1 cellular context compared by ENCODE assay signal in genomic region chr1:904271-904950, GRCh38.
TF ChIP-seq lines count a peak whose summit lies in the region.

No MANE protein-coding gene starts in this region.

TF ChIP-seq in GM12878, 131 proteins besides CTCF, POLR2A, EP300 and RAD21 (continued from another document and continues in another):
- TF ChIP-seq ZBTB33 (IDR thresholded peaks at IDR 0.05) (no peak), POLR2AphosphoS2 (IDR thresholded peaks at IDR 0.05; ENCODE audit: low read depth, low read length) (0 out of 2 replicates have a peak, but pooled peaks have one; percentile 20), IKZF2 (IDR thresholded peaks at IDR 0.05) (no peak), ZNF687 (IDR thresholded peaks at IDR 0.05) (peak; percentile 81), POU2F2 (IDR thresholded peaks at IDR 0.05; ENCODE audit: borderline replicate concordance, low read depth, low read length) (peak; percentile 47; the same call in 1 of the 3 replicates), KLF5 (IDR thresholded peaks at IDR 0.05; ENCODE audit: partially characterized antibody) (peak; percentile 35), STAT1 (conservative IDR thresholded peaks at IDR 0.05) (0 out of 2 replicates have a peak, but pooled peaks have one; percentile 81), CBX3 (IDR thresholded peaks at IDR 0.05; ENCODE audit: borderline replicate concordance, low read depth) (no peak), ETV6 (conservative IDR thresholded peaks at IDR 0.05 in 1 of 2, IDR thresholded peaks at IDR 0.05 in 1 of 2; ENCODE audit: borderline replicate concordance in 1 of 2, low read depth in 1 of 2) (no peak), CREM (IDR thresholded peaks at IDR 0.05; ENCODE audit: low read depth) (no peak), BCL11A (IDR thresholded peaks at IDR 0.05; ENCODE audit: low read depth, low read length) (no peak), ZNF384 (IDR thresholded peaks at IDR 0.05; ENCODE audit: borderline replicate concordance, low read depth, low read length) (no peak), SREBF1 (IDR thresholded peaks at IDR 0.05; ENCODE audit: low read length) (no peak), KDM1A (IDR thresholded peaks at IDR 0.05; ENCODE audit: borderline replicate concordance) (no peak), PKNOX1 (IDR thresholded peaks at IDR 0.05) (no peak), NFIC (IDR thresholded peaks at IDR 0.05; ENCODE audit: low read depth, low read length) (no peak), RBBP5 (conservative IDR thresholded peaks at IDR 0.05) (no peak), SP1 (IDR thresholded peaks at IDR 0.05; ENCODE audit: low read depth, low read length) (peak; percentile 9), PAX8 (IDR thresholded peaks at IDR 0.05) (no peak), SUPT20H (IDR thresholded peaks at IDR 0.05; ENCODE audit: borderline replicate concordance, control insufficient read depth, low read depth, low read length) (no peak), ZZZ3 (IDR thresholded peaks at IDR 0.05; ENCODE audit: control insufficient read depth, insufficient read length, low read depth) (no peak), PBX3 (IDR thresholded peaks at IDR 0.05; ENCODE audit: insufficient replicate concordance, low read depth, low read length) (no peak), KAT2A (conservative IDR thresholded peaks at IDR 0.05; ENCODE audit: control insufficient read depth, low read depth, low read length) (no peak), TBL1XR1 (IDR thresholded peaks at IDR 0.05; ENCODE audit: low read depth, low read length) (no peak), SMC3 (IDR thresholded peaks at IDR 0.05; ENCODE audit: borderline replicate concordance, low read length) (peak; percentile 47; the same call in 1 of the 2 replicates), NKRF (conservative IDR thresholded peaks at IDR 0.05) (peak; percentile 46; the same call in 1 of the 2 replicates), YY1 (IDR thresholded peaks at IDR 0.05; ENCODE audit: low read depth, low read length) (peak; percentile 81), MXI1 (IDR thresholded peaks at IDR 0.05; ENCODE audit: low read depth, low read length) (0 out of 2 replicates have a peak, but pooled peaks have one; percentile 27), NFXL1 (IDR thresholded peaks at IDR 0.05; ENCODE audit: borderline replicate concordance) (no peak), USF1 (IDR thresholded peaks at IDR 0.05; ENCODE audit: borderline replicate concordance, extremely low read length, insufficient read depth, low read depth, low read length) (no peak), SREBF2 (IDR thresholded peaks at IDR 0.05; ENCODE audit: low read length) (no peak), WRNIP1 (IDR thresholded peaks at IDR 0.05; ENCODE audit: borderline replicate concordance, low read depth, low read length) (no peak), BACH1 (IDR thresholded peaks at IDR 0.05; ENCODE audit: borderline replicate concordance) (peak; percentile 69; the same call in 1 of the 2 replicates), ZNF207 (IDR thresholded peaks at IDR 0.05; ENCODE audit: borderline replicate concordance) (no peak), MAX (IDR thresholded peaks at IDR 0.05; ENCODE audit: low read depth, low read length) (peak; percentile 73; the same call in 1 of the 2 replicates), SIN3A (IDR thresholded peaks at IDR 0.05; ENCODE audit: low read depth, low read length) (no peak), ATF7 (IDR thresholded peaks at IDR 0.05; ENCODE audit: low read depth) (no peak), CREB1 (IDR thresholded peaks at IDR 0.05; ENCODE audit: low read depth) (no peak), USF2 (IDR thresholded peaks at IDR 0.05; ENCODE audit: borderline replicate concordance, low read depth, low read length) (no peak), ZNF592 (IDR thresholded peaks at IDR 0.05) (peak; percentile 67), BHLHE40 (IDR thresholded peaks at IDR 0.05; ENCODE audit: borderline replicate concordance in 1 of 2, low read depth in 2 of 2, low read length in 1 of 2) (peak; percentile 77 to 91), ESRRA (IDR thresholded peaks at IDR 0.05; ENCODE audit: low read length) (0 out of 2 replicates have a peak, but pooled peaks have one; percentile 11)
